Comparison of ENCODE assay signal across 18 cellular contexts in the genomic region with DNA sequence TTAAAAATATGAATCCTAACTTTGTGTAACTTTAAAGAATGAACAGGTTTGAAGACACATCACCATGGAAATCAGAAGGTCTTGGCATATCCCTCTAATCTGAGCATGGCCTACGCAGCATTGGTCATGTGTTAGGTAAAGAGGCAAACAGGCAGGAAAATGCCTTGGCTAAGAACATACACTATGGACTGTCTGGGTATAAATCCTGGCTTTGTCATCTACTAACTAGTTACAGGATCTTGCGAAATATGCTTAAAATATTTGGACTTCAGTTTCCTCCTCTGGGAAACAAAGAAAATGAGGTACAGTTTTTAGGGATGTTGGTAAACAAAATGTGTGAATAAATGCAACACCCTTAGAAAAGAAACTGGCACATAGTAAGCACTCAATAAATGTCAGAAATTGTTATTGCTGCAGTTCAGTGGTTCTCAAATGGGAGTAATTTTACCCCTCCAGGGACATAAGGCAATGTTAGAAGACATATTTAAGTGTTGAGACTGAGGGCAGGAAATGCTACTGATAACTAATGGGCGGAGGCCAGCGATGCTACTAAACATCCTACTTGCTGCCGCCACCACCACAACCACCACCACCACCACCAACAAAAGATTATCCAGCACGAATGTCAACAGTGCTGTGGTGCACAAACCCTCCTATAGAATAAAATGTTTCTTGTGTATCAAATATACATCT.
DNase-seq lines count a peak whose midpoint lies in the region; ATAC-seq, FAIRE-seq and TF ChIP-seq lines count a peak whose summit lies in the region.
"Had no signal": no experiment of that assay in that cellular context is flagged by ENCODE, and none has a peak within 500 bp of the region (broad histone marks: within the 10 kb centered on the region; RNA-seq: fewer than 3 reads in every experiment).

No MANE protein-coding gene starts in this region.

- TF ChIP-seq CTCF in bronchial epithelial cell (IDR thresholded peaks at IDR 0.05; ENCODE audit: insufficient read depth, low read length, severe bottlenecking), result no peak
- TF ChIP-seq CTCF in fibroblast of villous mesenchyme (IDR thresholded peaks at IDR 0.05; ENCODE audit: insufficient read depth, low read depth, low read length), result no peak
- no peak for TF ChIP-seq CTCF in psoas muscle (IDR thresholded peaks at IDR 0.05)

- DNase-seq in AG08395 (ENCODE audit: low spot score) (peak; percentile 7), HCEC 1CT (peak; percentile 36), bronchial epithelial cell (ENCODE audit: low read depth) (peak; percentile 31), fibroblast of villous mesenchyme (ENCODE audit: low read depth) (peak; percentile 53), KG1 (lab: John Stamatoyannopoulos, UW) (no peak), psoas muscle (no peak), NCI-H2171 (lab: John Stamatoyannopoulos, UW) (no peak)
- DNase-seq in activated CD8-positive, alpha-beta memory T cell treated with anti-CD3 and anti-CD28 coated beads for 24 hours, result no peak
- DNase-seq: CD8-positive, alpha-beta memory T cell; GF-D8; NCI-H187 treated with DMSO at 0.1 percent for 48 hours; NCI-H2171 treated with DMSO at 0.1 percent for 48 hours; NCI-H774 had no signal

- H3K4me1 ChIP-seq in psoas muscle, result no peaks in the 10 kb centered on the region

- ATAC-seq in psoas muscle, result no peak

- H3K36me3 ChIP-seq in bronchial epithelial cell (ENCODE audit: control insufficient read depth, insufficient read depth, low read length), result no peaks in the 10 kb centered on the region
- H3K36me3 ChIP-seq in psoas muscle (ENCODE audit: insufficient read depth in 1 of 2, low read depth in 1 of 2), result no peaks in the 10 kb centered on the region
- H3K36me3 ChIP-seq: BLaER1 treated with 17β-estradiol and CSF1 and Interleukin-3, amounts not matched to agents 10 nM and 100 nM had no signal

- H3K27ac ChIP-seq in psoas muscle, result no peak overlapping the region
- H3K27ac ChIP-seq: BLaER1 treated with 17β-estradiol and CSF1 and Interleukin-3, amounts not matched to agents 10 nM and 100 nM; RWPE1 had no signal

- intact Hi-C loops in psoas muscle (cut with DNase I), result no loop called here

- H3K9me3 ChIP-seq in psoas muscle, result no peaks in the 10 kb centered on the region
- H3K9me3 ChIP-seq: BLaER1 treated with 17β-estradiol and CSF1 and Interleukin-3, amounts not matched to agents 10 nM and 100 nM had no signal

- no peak overlapping the region for H3K4me3 ChIP-seq in bronchial epithelial cell (ENCODE audit: low read depth, low read length)
- no peak overlapping the region for H3K4me3 ChIP-seq in fibroblast of villous mesenchyme (ENCODE audit: low read depth, low read length)
- no peak overlapping the region for H3K4me3 ChIP-seq in psoas muscle
- H3K4me3 ChIP-seq: BLaER1 treated with 17β-estradiol and CSF1 and Interleukin-3, amounts not matched to agents 10 nM and 100 nM had no signal

- no peak for FAIRE-seq in bronchial epithelial cell (lab: Jason Lieb, UNC)
- FAIRE-seq: D721Med, GM12892, H1 had no signal

- no peaks in the 10 kb centered on the region for H3K27me3 ChIP-seq in bronchial epithelial cell (ENCODE audit: control insufficient read depth, insufficient read depth, low read length)
- H3K27me3 ChIP-seq in psoas muscle (ENCODE audit: insufficient read depth in 3 of 3, low read length in 2 of 3), result no peaks in the 10 kb centered on the region
- H3K27me3 ChIP-seq: BLaER1 treated with 17β-estradiol and CSF1 and Interleukin-3, amounts not matched to agents 10 nM and 100 nM had no signal

- 79 to 82% (median 81%) methylated on average over 6 of the region's 6 CpGs for WGBS in psoas muscle, 3 donors

Comparison
In these comparisons a context has a peak if more than half of its experiments do, and no peak if none do; other contexts are left out.
1. DNase-seq: peak in AG08395 (single experiment), HCEC 1CT (single experiment), bronchial epithelial cell (single experiment) and fibroblast of villous mesenchyme (single experiment); none in KG1 (single experiment), psoas muscle (0 of 2), NCI-H2171 (single experiment) and activated CD8-positive, alpha-beta memory T cell treated with anti-CD3 and anti-CD28 coated beads for 24 hours (single experiment).